10 cellular contexts compared by ENCODE assay signal in the genomic region with DNA sequence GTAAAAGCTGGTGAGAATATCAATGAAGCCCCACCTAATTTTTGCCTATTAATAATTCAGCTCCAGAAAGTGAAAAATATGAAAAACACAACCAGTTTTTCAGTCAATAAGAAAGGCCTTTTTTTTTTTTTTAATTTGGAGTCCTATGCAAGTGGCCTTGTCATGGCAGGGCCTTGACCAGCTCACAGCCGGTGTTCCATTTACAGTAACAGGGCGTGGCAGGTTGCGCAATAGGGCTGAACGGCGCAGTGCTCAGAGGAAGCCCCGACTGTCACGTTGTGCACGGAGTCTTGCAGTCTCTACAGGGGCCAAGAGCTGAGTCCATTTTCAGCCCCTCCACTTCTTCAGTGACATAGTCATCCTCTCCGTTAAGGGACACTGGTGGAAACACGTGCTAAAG.
DNase-seq lines count a peak whose midpoint lies in the region; ATAC-seq and TF ChIP-seq lines count a peak whose summit lies in the region.
"Had no signal": no experiment of that assay in that cellular context is flagged by ENCODE, and none has a peak within 500 bp of the region (broad histone marks: within the 10 kb centered on the region; RNA-seq: fewer than 3 reads in every experiment).

No MANE protein-coding gene starts in this region.

- H3K79me1 ChIP-seq in neuronal stem cell (ENCODE audit: low read depth, low read length), result no peaks in the 10 kb centered on the region

- H3K4ac ChIP-seq in neuronal stem cell (ENCODE audit: low read length), result no peak overlapping the region

- no peak overlapping the region for H4K8ac ChIP-seq in neuronal stem cell (ENCODE audit: low read depth, low read length)

- H2AK5ac ChIP-seq in neuronal stem cell (ENCODE audit: low read depth, low read length), result no peak overlapping the region

- H3K27ac ChIP-seq in adrenal gland (peak overlapping the region in 2 of 5 donors; percentile 3 to 31), neuronal stem cell (replicated peaks; ENCODE audit: low read length) (no peak overlapping the region)

- H3K36me3 ChIP-seq in adrenal gland (replicated peaks in 1 of 2), result no peaks in the 10 kb centered on the region
- no peaks in the 10 kb centered on the region for H3K36me3 ChIP-seq in neuronal stem cell (replicated peaks in 1 of 2; ENCODE audit: control insufficient read depth in 2 of 2, insufficient read depth in 2 of 2, low read length in 2 of 2)

- H3K23ac ChIP-seq in neuronal stem cell (ENCODE audit: low read depth, low read length, poor library complexity), result no peak overlapping the region

- H3K4me2 ChIP-seq in neuronal stem cell (ENCODE audit: insufficient read depth, low read length, poor library complexity, severe bottlenecking), result no peak overlapping the region

- TF ChIP-seq POLR2A in adrenal gland (IDR thresholded peaks at IDR 0.05), result no peak

- peak overlapping the region in 1 of 4 donors; percentile 11 for H3K4me3 ChIP-seq in adrenal gland
- H3K4me3 ChIP-seq in neuronal stem cell (ENCODE audit: low read length in 2 of 2), result peak overlapping the region in 1 of 2 donors; percentile 30

- no peak overlapping the region for H2BK12ac ChIP-seq in neuronal stem cell (ENCODE audit: low read length)

- WGBS in adrenal gland, 4 donors, result 36 to 69% (median 45%) methylated on average over 4 to 10 of the region's 10 CpGs
- no CpG with 5 or more reads among the region's 10 CpGs for WGBS in neuronal stem cell (ENCODE audit: extremely low coverage in 2 of 2, insufficient read length in 2 of 2, insufficient replicate concordance in 1 of 2), 2 donors

- no peak overlapping the region for H2BK5ac ChIP-seq in neuronal stem cell (ENCODE audit: low read length)

- no peak overlapping the region for H3K14ac ChIP-seq in neuronal stem cell (ENCODE audit: low read length)

- H3K9me3 ChIP-seq in adrenal gland (replicated peaks in 1 of 3) (no peaks in the 10 kb centered on the region), neuronal stem cell (replicated peaks in 1 of 2; ENCODE audit: control insufficient read depth in 2 of 2, insufficient read depth in 1 of 2, low read depth in 1 of 2, low read length in 2 of 2) (peaks cover 2 to 3% of the 10 kb centered on the region in 2 donors)

- peaks cover 5 to 23% of the 10 kb centered on the region in 2 donors for H3K4me1 ChIP-seq in adrenal gland (replicated peaks in 1 of 2)
- peaks cover 8 to 9% of the 10 kb centered on the region in 2 donors for H3K4me1 ChIP-seq in neuronal stem cell (ENCODE audit: control insufficient read depth in 2 of 2, insufficient read depth in 1 of 2, low read depth in 1 of 2, low read length in 2 of 2)

- ATAC-seq in HG03565 (IDR thresholded peaks at IDR 0.05; ENCODE audit: unreplicated experiment), result no peak
- no peak for ATAC-seq in HG03175 (IDR thresholded peaks at IDR 0.05; ENCODE audit: unreplicated experiment)

- intact Hi-C loops in adrenal gland (cut with DNase I), result no loop called here

- no peak for TF ChIP-seq CTCF in adrenal gland (IDR thresholded peaks at IDR 0.05)

- H3K27me3 ChIP-seq in adrenal gland, result no peaks in the 10 kb centered on the region
- H3K27me3 ChIP-seq in neuronal stem cell (ENCODE audit: control insufficient read depth in 3 of 3, insufficient read depth in 3 of 3, low read depth in 1 of 3, low read length in 3 of 3), result no peaks in the 10 kb centered on the region

- peak overlapping the region; percentile 69 for H2AFZ ChIP-seq in neuronal stem cell (ENCODE audit: low read length)

- H3K9ac ChIP-seq in neuronal stem cell (ENCODE audit: low read depth, low read length, poor library complexity), result no peak overlapping the region

- no peak overlapping the region for H3K18ac ChIP-seq in neuronal stem cell (ENCODE audit: low read length)

- DNase-seq in H4 (ENCODE audit: low spot score) (peak; percentile 16), NCI-H1105 treated with DMSO at 0.1 percent for 48 hours (lab: John Stamatoyannopoulos, UW) (peak; percentile 46), adrenal gland (peak; percentile 79 to 92 (median 87)), neuronal stem cell (ENCODE audit: low spot score) (no peak)
- DNase-seq in activated CD8-positive, alpha-beta memory T cell treated with anti-CD3 and anti-CD28 coated beads for 24 hours, result no peak
- DNase-seq: amniotic stem cell, foreskin melanocyte, H9 had no signal

- H2BK120ac ChIP-seq in neuronal stem cell (ENCODE audit: low read depth, low read length), result no peak overlapping the region

- H2BK15ac ChIP-seq in neuronal stem cell (ENCODE audit: low read length), result no peak overlapping the region

- no peak overlapping the region for H4K91ac ChIP-seq in neuronal stem cell (ENCODE audit: low read depth, low read length, poor library complexity)

Comparison
In these comparisons a context has a peak if more than half of its experiments do, and no peak if none do; other contexts are left out.
1. DNase-seq: peak in H4 (single experiment), NCI-H1105 treated with DMSO at 0.1 percent for 48 hours (single experiment) and adrenal gland (7 of 7); none in neuronal stem cell (single experiment) and activated CD8-positive, alpha-beta memory T cell treated with anti-CD3 and anti-CD28 coated beads for 24 hours (single experiment).